ENCODE assay signal across 9 cellular contexts in genomic region chr3:187012609-187013051, GRCh38.
DNase-seq lines count a peak whose midpoint lies in the region; ATAC-seq and TF ChIP-seq lines count a peak whose summit lies in the region.
"Had no signal": no experiment of that assay in that cellular context is flagged by ENCODE, and none has a peak within 500 bp of the region (broad histone marks: within the 10 kb centered on the region; RNA-seq: fewer than 3 reads in every experiment).

No MANE protein-coding gene starts in this region.

- peak overlapping the region in 1 of 2 experiments; percentile 20 for H3K4ac ChIP-seq in mesenchymal stem cell (ENCODE audit: low read depth in 1 of 2, low read length in 2 of 2)

- H3K36me3 ChIP-seq in cardiac muscle cell = no peaks in the 10 kb centered on the region
- H3K36me3 ChIP-seq in mesenchymal stem cell (ENCODE audit: control insufficient read depth in 1 of 2, insufficient read depth in 2 of 2, low read depth in 1 of 2, low read length in 2 of 2) = no peaks in the 10 kb centered on the region

- intact Hi-C loops in Right ventricle myocardium inferior (cut with DNase I) = no loop called here

- H3K27ac ChIP-seq in cardiac muscle cell = peak overlapping the region; percentile 43
- H3K27ac ChIP-seq in mesenchymal stem cell (ENCODE audit: low read length, poor library complexity, severe bottlenecking) = no peak overlapping the region
- H3K27ac ChIP-seq: SK-N-MC had no signal

- peaks cover 67% of the 10 kb centered on the region for H3K4me1 Mint-ChIP-seq in activated naive CD4-positive, alpha-beta T cell treated with anti-CD3 and anti-CD28 coated beads, Interleukin-2, amount 50 U/mL, for 24 hours

- no peak overlapping the region for H3K4me2 ChIP-seq in mesenchymal stem cell (ENCODE audit: low read length, poor library complexity, severe bottlenecking)

- no peak overlapping the region for H2BK15ac ChIP-seq in mesenchymal stem cell (ENCODE audit: low read depth, poor library complexity, severe bottlenecking)

- H3K27me3 Mint-ChIP-seq in activated naive CD4-positive, alpha-beta T cell treated with anti-CD3 and anti-CD28 coated beads, Interleukin-2, amount 50 U/mL, for 24 hours = no peaks in the 10 kb centered on the region

- H3K9me3 ChIP-seq in cardiac muscle cell (ENCODE audit: low read depth) (no peaks in the 10 kb centered on the region), mesenchymal stem cell (ENCODE audit: control insufficient read depth, low read length) (no peaks in the 10 kb centered on the region)

- WGBS in mesenchymal stem cell = 80% methylated on average over 7 of the region's 7 CpGs

- H3K14ac ChIP-seq in mesenchymal stem cell (ENCODE audit: low read length in 2 of 2) = peak overlapping the region in 1 of 2 experiments; percentile 24

- H3K4me3 ChIP-seq in cardiac muscle cell (no peak overlapping the region), mesenchymal stem cell (ENCODE audit: insufficient read depth in 1 of 2, low read depth in 1 of 2, low read length in 2 of 2) (no peak overlapping the region)
- H3K4me3 ChIP-seq: SK-N-MC had no signal

- H3K4me1 ChIP-seq in cardiac muscle cell (ENCODE audit: low read depth) (no peaks in the 10 kb centered on the region), mesenchymal stem cell (ENCODE audit: control insufficient read depth, insufficient read depth, low read depth, low read length) (peaks cover 10% of the 10 kb centered on the region)

- H2BK120ac ChIP-seq in mesenchymal stem cell (ENCODE audit: low read depth, low read length) = no peak overlapping the region

- no peak overlapping the region for H3K18ac ChIP-seq in mesenchymal stem cell (ENCODE audit: low read depth in 1 of 2, low read length in 2 of 2)

- no peak for ATAC-seq in Right ventricle myocardium inferior
- ATAC-seq in HG02973 (IDR thresholded peaks at IDR 0.05; ENCODE audit: unreplicated experiment) = no peak
- ATAC-seq in GM18861 (IDR thresholded peaks at IDR 0.05; ENCODE audit: unreplicated experiment) = no peak

- H4K91ac ChIP-seq in mesenchymal stem cell (ENCODE audit: low read length) = no peak overlapping the region

- peak overlapping the region; percentile 80 for H3K4me3 Mint-ChIP-seq in activated naive CD4-positive, alpha-beta T cell treated with anti-CD3 and anti-CD28 coated beads, Interleukin-2, amount 50 U/mL, for 24 hours

- H2BK12ac ChIP-seq in mesenchymal stem cell (ENCODE audit: low read length in 2 of 2) = no peak overlapping the region

- H4K8ac ChIP-seq in mesenchymal stem cell (ENCODE audit: low read length) = no peak overlapping the region

- H2AK5ac ChIP-seq in mesenchymal stem cell (ENCODE audit: low read length, severe bottlenecking) = no peak overlapping the region

- H2BK5ac ChIP-seq in mesenchymal stem cell (ENCODE audit: low read depth, low read length, poor library complexity, severe bottlenecking) = no peak overlapping the region

- no peak overlapping the region for H3K23ac ChIP-seq in mesenchymal stem cell (ENCODE audit: low read length in 2 of 2)

- peaks cover 8% of the 10 kb centered on the region for H3K9me3 Mint-ChIP-seq in activated naive CD4-positive, alpha-beta T cell treated with anti-CD3 and anti-CD28 coated beads, Interleukin-2, amount 50 U/mL, for 24 hours

- peaks cover 6% of the 10 kb centered on the region for H3K79me1 ChIP-seq in mesenchymal stem cell (replicated peaks; ENCODE audit: low read length, poor library complexity, severe bottlenecking)

- DNase-seq in cardiac muscle cell (ENCODE audit: low read depth in 1 of 2, low spot score in 1 of 2) (peak in 1 of 2 donors; percentile 37), Right ventricle myocardium inferior (ENCODE audit: missing footprints) (no peak), mesenchymal stem cell (peak; percentile 14), ureter (ENCODE audit: low spot score) (peak; percentile 40), AG08396 (ENCODE audit: low spot score) (no peak)

- no peak for TF ChIP-seq CTCF in cardiac muscle cell (IDR thresholded peaks at IDR 0.05; ENCODE audit: low read depth, low read length)

- no peak overlapping the region for H3K9ac ChIP-seq in mesenchymal stem cell (ENCODE audit: low read length)

- peaks cover 17% of the 10 kb centered on the region for H3K36me3 Mint-ChIP-seq in activated naive CD4-positive, alpha-beta T cell treated with anti-CD3 and anti-CD28 coated beads, Interleukin-2, amount 50 U/mL, for 24 hours

- H3K27me3 ChIP-seq in cardiac muscle cell (no peaks in the 10 kb centered on the region), mesenchymal stem cell (ENCODE audit: control insufficient read depth in 1 of 2, insufficient read depth in 1 of 2, low read length in 2 of 2) (peaks cover 0 to 3% of the 10 kb centered on the region in 2 experiments)

- H3K27ac Mint-ChIP-seq in activated naive CD4-positive, alpha-beta T cell treated with anti-CD3 and anti-CD28 coated beads, Interleukin-2, amount 50 U/mL, for 24 hours = peak overlapping the region; percentile 98

- no peak overlapping the region for H2AFZ ChIP-seq in mesenchymal stem cell (ENCODE audit: low read depth, low read length)

Comparison
In these comparisons a context has a peak if more than half of its experiments do, and no peak if none do; other contexts are left out.
1. DNase-seq: peak in mesenchymal stem cell (single experiment) and ureter (single experiment); none in Right ventricle myocardium inferior (single experiment) and AG08396 (single experiment).